In the genomic region with DNA sequence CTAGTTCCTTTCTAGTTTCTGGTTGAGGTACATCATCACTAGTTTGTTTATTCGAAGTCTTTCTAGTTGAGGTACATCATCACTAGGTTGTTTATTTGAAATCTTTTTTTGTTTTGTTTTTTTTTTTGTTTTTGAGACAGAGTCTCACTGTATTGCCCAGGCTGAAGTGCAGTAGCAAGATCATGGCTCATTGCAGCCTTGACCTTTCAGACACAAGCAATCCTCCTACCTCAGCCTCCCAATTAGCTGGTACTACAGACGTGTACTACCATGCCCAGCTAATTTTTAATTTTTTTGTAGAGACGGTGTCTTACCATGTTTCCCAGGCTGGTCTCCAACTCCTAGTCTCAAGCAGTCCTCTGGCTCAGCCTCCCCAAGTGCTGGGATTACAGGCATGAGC, we compare ENCODE assay signal across 34 cellular contexts.
"Had no signal": no experiment of that assay in that cellular context is flagged by ENCODE, and none has a peak within 500 bp of the region (broad histone marks: within the 10 kb centered on the region; RNA-seq: fewer than 3 reads in every experiment).

No MANE protein-coding gene starts in this region.

- H3K27me3 ChIP-seq: MG63 had no signal

- H3K9me3 ChIP-seq: MG63 had no signal

- H3K4me3 ChIP-seq: MG63 had no signal

- DNase-seq: Karpas-422, Kasumi-1, MG63, MM.1S, MV-4-11, NCI-H1048, NCI-H1092, NCI-H1092 treated with DMSO at 0.1 percent for 48 hours, NCI-H1105, NCI-H1105 treated with DMSO at 0.1 percent for 48 hours, NCI-H1417, NCI-H1417 treated with DMSO at 0.1 percent for 48 hours, NCI-H1436, NCI-H1436 treated with DMSO at 0.1 percent for 48 hours, NCI-H146, NCI-H1694, NCI-H1694 treated with DMSO at 0.1 percent for 48 hours, NCI-H187, NCI-H187 treated with DMSO at 0.1 percent for 48 hours, NCI-H1930, NCI-H2029, NCI-H2029 treated with DMSO at 0.1 percent for 48 hours, NCI-H2081, NCI-H2081 treated with DMSO at 0.1 percent for 48 hours, NCI-H2107, NCI-H2171, NCI-H2171 treated with DMSO at 0.1 percent for 48 hours, NCI-H2227 treated with DMSO at 0.1 percent for 48 hours, NCI-H226, NCI-H345, NCI-H446, NCI-H446 treated with DMSO at 0.1 percent for 48 hours, NCI-H510A, NCI-H510A treated with DMSO at 0.1 percent for 48 hours had no signal

- H3K36me3 ChIP-seq: MG63 had no signal
